In the genomic region with DNA sequence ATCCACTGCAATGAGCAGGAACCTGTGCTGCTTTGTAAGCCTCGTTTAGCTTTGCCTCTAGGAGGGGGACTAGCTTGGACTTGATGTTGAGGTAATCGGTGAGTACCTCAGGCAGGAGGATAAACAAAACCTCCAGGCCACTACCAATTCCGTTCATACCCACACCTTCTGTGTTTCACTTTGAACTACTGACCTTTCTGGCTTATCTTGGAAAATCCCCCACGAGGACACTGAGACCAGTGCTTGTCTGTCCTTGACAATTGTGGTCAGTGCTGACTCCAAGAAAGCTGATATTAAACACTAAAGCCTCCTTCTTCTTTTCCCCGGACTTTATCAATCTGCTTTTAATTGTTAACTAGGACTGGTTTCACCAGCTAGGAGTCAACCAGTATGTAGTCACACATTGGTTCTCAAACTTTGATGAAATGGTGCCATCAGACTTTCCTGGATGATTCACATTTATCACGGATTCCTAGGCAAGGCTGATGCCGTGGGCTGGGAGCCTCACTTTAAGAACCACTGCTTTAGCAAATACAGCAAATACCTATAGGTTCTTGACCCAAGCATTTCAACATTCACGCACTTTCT, we compare ENCODE assay signal across 1 cellular context.
A peak's percentile ranks its signal among the peaks of the same experiment; 100 is the strongest.
TF ChIP-seq lines count a peak whose summit lies in the region.

No MANE protein-coding gene starts in this region.

TF ChIP-seq in HepG2, 621 proteins besides CTCF, POLR2A, EP300 and RAD21 (continued from another document):
- TF ChIP-seq, protein P1, sequence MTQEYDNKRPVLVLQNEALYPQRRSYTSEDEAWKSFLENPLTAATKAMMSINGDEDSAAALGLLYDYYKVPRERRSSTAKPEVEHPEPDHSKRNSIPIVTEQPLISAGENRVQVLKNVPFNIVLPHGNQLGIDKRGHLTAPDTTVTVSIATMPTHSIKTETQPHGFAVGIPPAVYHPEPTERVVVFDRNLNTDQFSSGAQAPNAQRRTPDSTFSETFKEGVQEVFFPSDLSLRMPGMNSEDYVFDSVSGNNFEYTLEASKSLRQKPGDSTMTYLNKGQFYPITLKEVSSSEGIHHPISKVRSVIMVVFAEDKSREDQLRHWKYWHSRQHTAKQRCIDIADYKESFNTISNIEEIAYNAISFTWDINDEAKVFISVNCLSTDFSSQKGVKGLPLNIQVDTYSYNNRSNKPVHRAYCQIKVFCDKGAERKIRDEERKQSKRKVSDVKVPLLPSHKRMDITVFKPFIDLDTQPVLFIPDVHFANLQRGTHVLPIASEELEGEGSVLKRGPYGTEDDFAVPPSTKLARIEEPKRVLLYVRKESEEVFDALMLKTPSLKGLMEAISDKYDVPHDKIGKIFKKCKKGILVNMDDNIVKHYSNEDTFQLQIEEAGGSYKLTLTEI (CRISPR knock-in tag; conservative IDR thresholded peaks at IDR 0.05), result no peak
- TF ChIP-seq PAX8 (CRISPR knock-in tag; IDR thresholded peaks at IDR 0.05; ENCODE audit: borderline replicate concordance), result no peak
- no peak for TF ChIP-seq AGO1 (IDR thresholded peaks at IDR 0.05; ENCODE audit: low read depth, low read length, poor library complexity, severe bottlenecking)
- TF ChIP-seq, protein P2, sequence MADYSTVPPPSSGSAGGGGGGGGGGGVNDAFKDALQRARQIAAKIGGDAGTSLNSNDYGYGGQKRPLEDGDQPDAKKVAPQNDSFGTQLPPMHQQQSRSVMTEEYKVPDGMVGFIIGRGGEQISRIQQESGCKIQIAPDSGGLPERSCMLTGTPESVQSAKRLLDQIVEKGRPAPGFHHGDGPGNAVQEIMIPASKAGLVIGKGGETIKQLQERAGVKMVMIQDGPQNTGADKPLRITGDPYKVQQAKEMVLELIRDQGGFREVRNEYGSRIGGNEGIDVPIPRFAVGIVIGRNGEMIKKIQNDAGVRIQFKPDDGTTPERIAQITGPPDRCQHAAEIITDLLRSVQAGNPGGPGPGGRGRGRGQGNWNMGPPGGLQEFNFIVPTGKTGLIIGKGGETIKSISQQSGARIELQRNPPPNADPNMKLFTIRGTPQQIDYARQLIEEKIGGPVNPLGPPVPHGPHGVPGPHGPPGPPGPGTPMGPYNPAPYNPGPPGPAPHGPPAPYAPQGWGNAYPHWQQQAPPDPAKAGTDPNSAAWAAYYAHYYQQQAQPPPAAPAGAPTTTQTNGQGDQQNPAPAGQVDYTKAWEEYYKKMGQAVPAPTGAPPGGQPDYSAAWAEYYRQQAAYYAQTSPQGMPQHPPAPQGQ (CRISPR knock-in tag; IDR thresholded peaks at IDR 0.05; ENCODE audit: borderline replicate concordance), result no peak
- TF ChIP-seq, protein P3, sequence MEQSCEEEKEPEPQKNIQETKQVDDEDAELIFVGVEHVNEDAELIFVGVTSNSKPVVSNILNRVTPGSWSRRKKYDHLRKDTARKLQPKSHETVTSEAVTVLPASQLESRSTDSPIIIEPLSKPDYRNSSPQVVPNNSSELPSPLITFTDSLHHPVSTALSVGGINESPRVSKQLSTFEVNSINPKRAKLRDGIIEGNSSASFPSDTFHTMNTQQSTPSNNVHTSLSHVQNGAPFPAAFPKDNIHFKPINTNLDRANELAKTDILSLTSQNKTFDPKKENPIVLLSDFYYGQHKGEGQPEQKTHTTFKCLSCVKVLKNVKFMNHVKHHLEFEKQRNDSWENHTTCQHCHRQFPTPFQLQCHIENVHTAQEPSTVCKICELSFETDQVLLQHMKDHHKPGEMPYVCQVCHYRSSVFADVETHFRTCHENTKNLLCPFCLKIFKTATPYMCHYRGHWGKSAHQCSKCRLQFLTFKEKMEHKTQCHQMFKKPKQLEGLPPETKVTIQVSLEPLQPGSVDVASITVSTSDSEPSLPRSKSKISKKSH (CRISPR knock-in tag; IDR thresholded peaks at IDR 0.05; ENCODE audit: borderline replicate concordance), result no peak
- TF ChIP-seq HHEX (CRISPR knock-in tag; IDR thresholded peaks at IDR 0.05), result no peak
- TF ChIP-seq, protein P4, sequence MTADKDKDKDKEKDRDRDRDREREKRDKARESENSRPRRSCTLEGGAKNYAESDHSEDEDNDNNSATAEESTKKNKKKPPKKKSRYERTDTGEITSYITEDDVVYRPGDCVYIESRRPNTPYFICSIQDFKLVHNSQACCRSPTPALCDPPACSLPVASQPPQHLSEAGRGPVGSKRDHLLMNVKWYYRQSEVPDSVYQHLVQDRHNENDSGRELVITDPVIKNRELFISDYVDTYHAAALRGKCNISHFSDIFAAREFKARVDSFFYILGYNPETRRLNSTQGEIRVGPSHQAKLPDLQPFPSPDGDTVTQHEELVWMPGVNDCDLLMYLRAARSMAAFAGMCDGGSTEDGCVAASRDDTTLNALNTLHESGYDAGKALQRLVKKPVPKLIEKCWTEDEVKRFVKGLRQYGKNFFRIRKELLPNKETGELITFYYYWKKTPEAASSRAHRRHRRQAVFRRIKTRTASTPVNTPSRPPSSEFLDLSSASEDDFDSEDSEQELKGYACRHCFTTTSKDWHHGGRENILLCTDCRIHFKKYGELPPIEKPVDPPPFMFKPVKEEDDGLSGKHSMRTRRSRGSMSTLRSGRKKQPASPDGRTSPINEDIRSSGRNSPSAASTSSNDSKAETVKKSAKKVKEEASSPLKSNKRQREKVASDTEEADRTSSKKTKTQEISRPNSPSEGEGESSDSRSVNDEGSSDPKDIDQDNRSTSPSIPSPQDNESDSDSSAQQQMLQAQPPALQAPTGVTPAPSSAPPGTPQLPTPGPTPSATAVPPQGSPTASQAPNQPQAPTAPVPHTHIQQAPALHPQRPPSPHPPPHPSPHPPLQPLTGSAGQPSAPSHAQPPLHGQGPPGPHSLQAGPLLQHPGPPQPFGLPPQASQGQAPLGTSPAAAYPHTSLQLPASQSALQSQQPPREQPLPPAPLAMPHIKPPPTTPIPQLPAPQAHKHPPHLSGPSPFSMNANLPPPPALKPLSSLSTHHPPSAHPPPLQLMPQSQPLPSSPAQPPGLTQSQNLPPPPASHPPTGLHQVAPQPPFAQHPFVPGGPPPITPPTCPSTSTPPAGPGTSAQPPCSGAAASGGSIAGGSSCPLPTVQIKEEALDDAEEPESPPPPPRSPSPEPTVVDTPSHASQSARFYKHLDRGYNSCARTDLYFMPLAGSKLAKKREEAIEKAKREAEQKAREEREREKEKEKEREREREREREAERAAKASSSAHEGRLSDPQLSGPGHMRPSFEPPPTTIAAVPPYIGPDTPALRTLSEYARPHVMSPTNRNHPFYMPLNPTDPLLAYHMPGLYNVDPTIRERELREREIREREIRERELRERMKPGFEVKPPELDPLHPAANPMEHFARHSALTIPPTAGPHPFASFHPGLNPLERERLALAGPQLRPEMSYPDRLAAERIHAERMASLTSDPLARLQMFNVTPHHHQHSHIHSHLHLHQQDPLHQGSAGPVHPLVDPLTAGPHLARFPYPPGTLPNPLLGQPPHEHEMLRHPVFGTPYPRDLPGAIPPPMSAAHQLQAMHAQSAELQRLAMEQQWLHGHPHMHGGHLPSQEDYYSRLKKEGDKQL (CRISPR knock-in tag; IDR thresholded peaks at IDR 0.05; ENCODE audit: low read depth), result no peak
- TF ChIP-seq RARG (CRISPR knock-in tag; IDR thresholded peaks at IDR 0.05; ENCODE audit: low read depth), result no peak
- TF ChIP-seq, protein P5, sequence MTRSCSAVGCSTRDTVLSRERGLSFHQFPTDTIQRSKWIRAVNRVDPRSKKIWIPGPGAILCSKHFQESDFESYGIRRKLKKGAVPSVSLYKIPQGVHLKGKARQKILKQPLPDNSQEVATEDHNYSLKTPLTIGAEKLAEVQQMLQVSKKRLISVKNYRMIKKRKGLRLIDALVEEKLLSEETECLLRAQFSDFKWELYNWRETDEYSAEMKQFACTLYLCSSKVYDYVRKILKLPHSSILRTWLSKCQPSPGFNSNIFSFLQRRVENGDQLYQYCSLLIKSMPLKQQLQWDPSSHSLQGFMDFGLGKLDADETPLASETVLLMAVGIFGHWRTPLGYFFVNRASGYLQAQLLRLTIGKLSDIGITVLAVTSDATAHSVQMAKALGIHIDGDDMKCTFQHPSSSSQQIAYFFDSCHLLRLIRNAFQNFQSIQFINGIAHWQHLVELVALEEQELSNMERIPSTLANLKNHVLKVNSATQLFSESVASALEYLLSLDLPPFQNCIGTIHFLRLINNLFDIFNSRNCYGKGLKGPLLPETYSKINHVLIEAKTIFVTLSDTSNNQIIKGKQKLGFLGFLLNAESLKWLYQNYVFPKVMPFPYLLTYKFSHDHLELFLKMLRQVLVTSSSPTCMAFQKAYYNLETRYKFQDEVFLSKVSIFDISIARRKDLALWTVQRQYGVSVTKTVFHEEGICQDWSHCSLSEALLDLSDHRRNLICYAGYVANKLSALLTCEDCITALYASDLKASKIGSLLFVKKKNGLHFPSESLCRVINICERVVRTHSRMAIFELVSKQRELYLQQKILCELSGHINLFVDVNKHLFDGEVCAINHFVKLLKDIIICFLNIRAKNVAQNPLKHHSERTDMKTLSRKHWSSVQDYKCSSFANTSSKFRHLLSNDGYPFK (CRISPR knock-in tag; IDR thresholded peaks at IDR 0.05; ENCODE audit: borderline replicate concordance), result no peak
- TF ChIP-seq, protein P6, sequence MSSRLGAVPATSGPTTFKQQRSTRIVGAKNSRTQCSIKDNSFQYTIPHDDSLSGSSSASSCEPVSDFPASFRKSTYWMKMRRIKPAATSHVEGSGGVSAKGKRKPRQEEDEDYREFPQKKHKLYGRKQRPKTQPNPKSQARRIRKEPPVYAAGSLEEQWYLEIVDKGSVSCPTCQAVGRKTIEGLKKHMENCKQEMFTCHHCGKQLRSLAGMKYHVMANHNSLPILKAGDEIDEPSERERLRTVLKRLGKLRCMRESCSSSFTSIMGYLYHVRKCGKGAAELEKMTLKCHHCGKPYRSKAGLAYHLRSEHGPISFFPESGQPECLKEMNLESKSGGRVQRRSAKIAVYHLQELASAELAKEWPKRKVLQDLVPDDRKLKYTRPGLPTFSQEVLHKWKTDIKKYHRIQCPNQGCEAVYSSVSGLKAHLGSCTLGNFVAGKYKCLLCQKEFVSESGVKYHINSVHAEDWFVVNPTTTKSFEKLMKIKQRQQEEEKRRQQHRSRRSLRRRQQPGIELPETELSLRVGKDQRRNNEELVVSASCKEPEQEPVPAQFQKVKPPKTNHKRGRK (CRISPR knock-in tag; IDR thresholded peaks at IDR 0.05), result no peak
- TF ChIP-seq KLF16 (CRISPR knock-in tag; IDR thresholded peaks at IDR 0.05), result no peak
- TF ChIP-seq ZNF496 (CRISPR knock-in tag; IDR thresholded peaks at IDR 0.05; ENCODE audit: insufficient replicate concordance), result no peak
- TF ChIP-seq, protein P7, sequence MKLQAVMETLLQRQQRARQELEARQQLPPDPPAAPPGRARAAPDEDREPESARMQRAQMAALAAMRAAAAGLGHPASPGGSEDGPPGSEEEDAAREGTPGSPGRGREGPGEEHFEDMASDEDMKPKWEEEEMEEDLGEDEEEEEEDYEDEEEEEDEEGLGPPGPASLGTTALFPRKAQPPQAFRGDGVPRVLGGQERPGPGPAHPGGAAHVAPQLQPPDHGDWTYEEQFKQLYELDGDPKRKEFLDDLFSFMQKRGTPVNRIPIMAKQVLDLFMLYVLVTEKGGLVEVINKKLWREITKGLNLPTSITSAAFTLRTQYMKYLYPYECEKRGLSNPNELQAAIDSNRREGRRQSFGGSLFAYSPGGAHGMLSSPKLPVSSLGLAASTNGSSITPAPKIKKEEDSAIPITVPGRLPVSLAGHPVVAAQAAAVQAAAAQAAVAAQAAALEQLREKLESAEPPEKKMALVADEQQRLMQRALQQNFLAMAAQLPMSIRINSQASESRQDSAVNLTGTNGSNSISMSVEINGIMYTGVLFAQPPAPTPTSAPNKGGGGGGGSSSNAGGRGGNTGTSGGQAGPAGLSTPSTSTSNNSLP (IDR thresholded peaks at IDR 0.05; ENCODE audit: low read depth, low read length), result no peak
- no peak for TF ChIP-seq ZNF678 (CRISPR knock-in tag; IDR thresholded peaks at IDR 0.05)
- no peak for TF ChIP-seq DR1 (CRISPR knock-in tag; IDR thresholded peaks at IDR 0.05)
- no peak for TF ChIP-seq ZNF749 (CRISPR knock-in tag; IDR thresholded peaks at IDR 0.05; ENCODE audit: borderline replicate concordance)
- no peak for TF ChIP-seq XRCC5 (optimal IDR thresholded peaks at IDR 0.05; ENCODE audit: low read length)
- no peak for TF ChIP-seq ZSCAN9 (CRISPR knock-in tag; IDR thresholded peaks at IDR 0.05; ENCODE audit: borderline replicate concordance)
- peak; percentile 46 for TF ChIP-seq RXRB (CRISPR knock-in tag; IDR thresholded peaks at IDR 0.05; ENCODE audit: borderline replicate concordance)
- no peak for TF ChIP-seq GTF2F1 (IDR thresholded peaks at IDR 0.05; ENCODE audit: low read length)
- TF ChIP-seq ZNF562 (CRISPR knock-in tag; IDR thresholded peaks at IDR 0.05; ENCODE audit: borderline replicate concordance), result no peak
- no peak for TF ChIP-seq KAT2B (IDR thresholded peaks at IDR 0.05; ENCODE audit: borderline replicate concordance, low read depth, low read length)
